ENCODE assay signal across 8 cellular contexts in the genomic region with DNA sequence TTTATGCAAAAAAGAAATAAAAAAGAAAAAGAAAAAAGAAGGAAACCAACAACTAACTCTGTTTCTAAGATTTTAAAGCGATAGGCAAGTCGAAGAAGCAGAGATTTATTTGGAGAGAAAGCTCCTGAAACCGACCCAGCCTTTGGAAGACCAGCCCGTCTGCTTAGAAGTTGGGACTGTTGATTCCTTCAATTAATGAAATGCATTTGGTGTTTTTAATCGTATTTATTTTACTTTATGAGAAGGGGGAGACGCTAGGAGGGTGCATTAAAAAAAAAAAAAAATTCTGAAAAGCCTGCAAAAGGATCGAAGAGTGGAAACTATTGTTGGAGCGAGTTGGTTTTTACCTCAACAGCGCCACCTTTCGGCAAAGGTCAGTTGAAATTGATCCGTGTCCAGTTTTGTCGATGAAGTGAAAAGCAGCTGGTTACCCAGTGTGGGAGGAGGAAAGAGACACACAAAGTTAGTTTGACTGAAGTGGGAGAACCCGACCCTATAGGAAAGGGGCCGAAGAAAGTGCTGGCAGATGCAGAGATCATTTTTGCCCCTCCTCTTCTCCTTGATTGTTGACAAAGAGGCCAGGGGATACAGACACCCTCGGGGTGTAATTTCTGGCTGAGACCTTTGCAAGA.
DNase-seq lines count a peak whose midpoint lies in the region; ATAC-seq lines count a peak whose summit lies in the region.

No MANE protein-coding gene starts in this region.

- intact Hi-C loops in dendritic cell treated with granulocyte-macrophage colony-stimulating factor and Interleukin-4, amounts not matched to agents 40 ng/mL and 50 ng/mL, for 4 days (cut with micrococcal nuclease), result loop anchor here (1.0 to 10.0 kb wide), 10 partner anchors 173 to 1100 kb away; no protein-coding TSS in a partner anchor

- peak overlapping the region; percentile 94 for H3K27ac Mint-ChIP-seq in dendritic cell treated with granulocyte-macrophage colony-stimulating factor and Interleukin-4, amounts not matched to agents 40 ng/mL and 50 ng/mL, for 4 days

- H3K36me3 Mint-ChIP-seq in dendritic cell treated with granulocyte-macrophage colony-stimulating factor and Interleukin-4, amounts not matched to agents 40 ng/mL and 50 ng/mL, for 4 days (ENCODE audit: low read depth), result peaks cover 62% of the 10 kb centered on the region

- DNase-seq in SKM-1 treated with dmso at 0.1 percent for 144 hours (lab: John Stamatoyannopoulos, UW; ENCODE audit: unreplicated experiment) (peak; percentile 42), SKM-1 (lab: John Stamatoyannopoulos, UW; ENCODE audit: unreplicated experiment) (no peak), NCI-H2171 treated with DMSO at 0.1 percent for 48 hours (lab: John Stamatoyannopoulos, UW) (peak; percentile 71), left kidney (ENCODE audit: low read depth, low spot score) (peak; percentile 95)
- peak; percentile 86 to 92 for DNase-seq in activated CD4-positive, alpha-beta T cell treated with anti-CD3 and anti-CD28 coated beads for 4 hours
- DNase-seq in stimulated activated CD4-positive, alpha-beta T cell treated with anti-CD3 and anti-CD28 coated beads, Interleukin-1b, Interleukin-23, amount 100 ng/mL, for 24 hours (ENCODE audit: low read depth in 4 of 4, low spot score in 1 of 4), result peak; percentile 73 to 89 (median 77)

- peaks cover 39% of the 10 kb centered on the region for H3K4me1 Mint-ChIP-seq in dendritic cell treated with granulocyte-macrophage colony-stimulating factor and Interleukin-4, amounts not matched to agents 40 ng/mL and 50 ng/mL, for 4 days (ENCODE audit: low read depth)

- H3K4me3 Mint-ChIP-seq in dendritic cell treated with granulocyte-macrophage colony-stimulating factor and Interleukin-4, amounts not matched to agents 40 ng/mL and 50 ng/mL, for 4 days, result peak overlapping the region; percentile 95

- no peak for ATAC-seq in HG03097 (IDR thresholded peaks at IDR 0.05; ENCODE audit: low FRiP score, unreplicated experiment)

- H3K27me3 Mint-ChIP-seq in dendritic cell treated with granulocyte-macrophage colony-stimulating factor and Interleukin-4, amounts not matched to agents 40 ng/mL and 50 ng/mL, for 4 days, result peaks cover 15% of the 10 kb centered on the region

- no peaks in the 10 kb centered on the region for H3K9me3 Mint-ChIP-seq in dendritic cell treated with granulocyte-macrophage colony-stimulating factor and Interleukin-4, amounts not matched to agents 40 ng/mL and 50 ng/mL, for 4 days
